Comparison of ENCODE assay signal across 1 cellular context in the genomic region with DNA sequence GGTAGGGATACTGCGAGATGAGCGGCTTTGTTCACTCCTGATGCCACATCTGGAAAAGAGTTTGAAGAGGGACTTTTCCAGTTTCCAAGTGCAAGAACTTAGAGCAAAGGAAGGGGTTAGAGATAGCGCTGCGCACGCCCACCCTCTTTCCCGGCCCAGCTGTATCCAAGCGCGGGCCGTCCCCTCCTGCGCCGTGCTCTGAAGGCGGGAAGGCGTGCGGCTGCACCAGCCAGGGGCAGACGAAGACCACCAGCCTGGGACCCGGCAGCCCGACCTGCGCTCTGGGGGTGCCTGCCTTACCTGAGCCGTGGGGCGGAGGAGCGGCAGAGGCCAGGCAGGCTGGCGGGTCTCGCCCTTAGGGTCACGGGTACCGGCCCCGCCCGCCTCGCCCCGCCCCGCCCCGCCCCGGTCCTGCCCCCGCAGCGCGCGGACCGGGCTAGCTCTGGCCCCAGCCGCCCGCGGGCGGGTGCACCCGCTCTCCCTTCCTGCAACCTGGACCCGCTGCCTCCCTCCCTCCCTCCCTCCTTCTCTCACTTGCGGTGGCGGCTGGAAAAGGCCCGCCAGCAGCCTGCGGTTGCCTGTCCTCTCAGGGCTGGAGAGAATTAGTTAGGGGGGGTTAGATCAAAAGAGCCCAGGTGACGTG.
TF ChIP-seq lines count a peak whose summit lies in the region.

A gene (minus strand): TSS at position 331 of the 643 bp plus-strand sequence. CDS start 26,514 bp downstream, outside the sequence.

TF ChIP-seq in liver, 16 proteins besides CTCF, POLR2A, EP300 and RAD21 (continued from another document):
- TF ChIP-seq, protein P1, sequence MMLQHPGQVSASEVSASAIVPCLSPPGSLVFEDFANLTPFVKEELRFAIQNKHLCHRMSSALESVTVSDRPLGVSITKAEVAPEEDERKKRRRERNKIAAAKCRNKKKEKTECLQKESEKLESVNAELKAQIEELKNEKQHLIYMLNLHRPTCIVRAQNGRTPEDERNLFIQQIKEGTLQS (IDR thresholded peaks at IDR 0.05) = no peak
- no peak for TF ChIP-seq HNF4A (conservative IDR thresholded peaks at IDR 0.05)
- no peak for TF ChIP-seq HNF4G (IDR thresholded peaks at IDR 0.05)
